8 cellular contexts compared by ENCODE assay signal in genomic region chr9:136108648-136109266, GRCh38. TPM values are rescaled to one million over a fixed set of nuclear protein-coding genes. Genes with fewer than 3 reads are reported as not detected.
A peak's percentile ranks its signal among the peaks of the same experiment; 100 is the strongest.
DNase-seq lines count a peak whose midpoint lies in the region; ATAC-seq and TF ChIP-seq lines count a peak whose summit lies in the region.

No MANE protein-coding gene starts in this region.

- H3K9me3 ChIP-seq in hepatocyte (ENCODE audit: low read depth) = no peaks in the 10 kb centered on the region
- H3K9me3 ChIP-seq in stomach = no peaks in the 10 kb centered on the region

- H3K27me3 ChIP-seq in hepatocyte (no peaks in the 10 kb centered on the region), stomach (peaks cover 0 to 6% (median 0%) of the 10 kb centered on the region in 3 donors)

- no peaks in the 10 kb centered on the region for H3K9me2 ChIP-seq in hepatocyte (replicated peaks; ENCODE audit: insufficient read depth)

- POLR2A ChIA-PET in activated B cell treated with CpG ODN at 0.5 μM for 24 hours (lab: Charles Lee) = interaction anchor here (1.3 to 3.2 kb wide), 2 partner anchors 9 kb away, joined by 11 to 16 read pairs; partner anchors contain the start of gene TMEM250

- TF ChIP-seq POLR2A in stomach (IDR thresholded peaks at IDR 0.05) = no peak

- H3K27ac Mint-ChIP-seq in T-helper 1 cell treated with Interleukin-12 subunit alpha and Interleukin-12 subunit beta and Interleukin-4 antibody, amounts not matched to agents 30 μg/mL and 1 μg/mL, for 36 hours = no peak overlapping the region
- no peak overlapping the region for H3K27ac Mint-ChIP-seq in activated B cell treated with CpG ODN at 0.5 μM for 24 hours

- H3K4me3 ChIP-seq in hepatocyte = no peak overlapping the region
- peak overlapping the region; percentile 30 to 45 (median 38) for H3K4me3 ChIP-seq in stomach

- no peak for TF ChIP-seq EP300 in stomach (IDR thresholded peaks at IDR 0.05)

- no peaks in the 10 kb centered on the region for H4K20me1 ChIP-seq in hepatocyte (ENCODE audit: insufficient read depth, poor library complexity, severe bottlenecking)

- peak overlapping the region; percentile 64 for H3K4me3 Mint-ChIP-seq in T-helper 1 cell treated with Interleukin-12 subunit alpha and Interleukin-12 subunit beta and Interleukin-4 antibody, amounts not matched to agents 30 μg/mL and 1 μg/mL, for 36 hours
- H3K4me3 Mint-ChIP-seq in activated B cell treated with CpG ODN at 0.5 μM for 24 hours = peak overlapping the region; percentile 35

- no peak for ATAC-seq in activated B cell treated with CpG ODN at 0.5 μM for 24 hours (ENCODE audit: low read depth)

- H3K27me3 Mint-ChIP-seq in T-helper 1 cell treated with Interleukin-12 subunit alpha and Interleukin-12 subunit beta and Interleukin-4 antibody, amounts not matched to agents 30 μg/mL and 1 μg/mL, for 36 hours (ENCODE audit: low read depth) = peaks cover 4% of the 10 kb centered on the region
- H3K27me3 Mint-ChIP-seq in activated B cell treated with CpG ODN at 0.5 μM for 24 hours = peaks cover 3% of the 10 kb centered on the region

- peaks cover 3% of the 10 kb centered on the region for H3K79me2 ChIP-seq in hepatocyte

- H3K36me3 ChIP-seq in hepatocyte (replicated peaks; ENCODE audit: insufficient read depth, low read depth) (no peaks in the 10 kb centered on the region), stomach (peaks cover 0 to 2% (median 0%) of the 10 kb centered on the region in 4 donors)

- H3K4me1 ChIP-seq in hepatocyte (ENCODE audit: insufficient read depth) (peaks cover 30% of the 10 kb centered on the region), stomach (peaks cover 59 to 82% (median 77%) of the 10 kb centered on the region in 4 donors)

- TF ChIP-seq CTCF in activated B cell treated with CpG ODN at 0.5 μM for 24 hours (IDR thresholded peaks at IDR 0.05) (no peak), hepatocyte (IDR thresholded peaks at IDR 0.05; ENCODE audit: poor library complexity) (no peak), stomach (IDR thresholded peaks at IDR 0.05) (no peak)

- H3K4me2 ChIP-seq in hepatocyte = peak overlapping the region; percentile 87

- WGBS in hepatocyte (ENCODE audit: low lambda C conversion rate, missing lambda C conversion rate) = 78% methylated on average over 23 of the region's 27 CpGs
- 55 to 83% (median 69%) methylated on average over 23 to 27 of the region's 27 CpGs for WGBS in stomach, 5 donors

- CTCF ChIA-PET in activated B cell treated with CpG ODN at 0.5 μM for 24 hours (lab: Charles Lee) = interaction anchor here (0.9 kb wide), 1 partner anchor 142 kb away, joined by 4 read pairs; no protein-coding TSS in a partner anchor

- peaks cover 42% of the 10 kb centered on the region for H3K4me1 Mint-ChIP-seq in T-helper 1 cell treated with Interleukin-12 subunit alpha and Interleukin-12 subunit beta and Interleukin-4 antibody, amounts not matched to agents 30 μg/mL and 1 μg/mL, for 36 hours (ENCODE audit: low read depth)
- H3K4me1 Mint-ChIP-seq in activated B cell treated with CpG ODN at 0.5 μM for 24 hours = peaks cover 36% of the 10 kb centered on the region

- H3K36me3 Mint-ChIP-seq in T-helper 1 cell treated with Interleukin-12 subunit alpha and Interleukin-12 subunit beta and Interleukin-4 antibody, amounts not matched to agents 30 μg/mL and 1 μg/mL, for 36 hours (ENCODE audit: low read depth) = peaks cover 4% of the 10 kb centered on the region
- H3K36me3 Mint-ChIP-seq in activated B cell treated with CpG ODN at 0.5 μM for 24 hours (ENCODE audit: low read depth) = peaks cover 4% of the 10 kb centered on the region

- intact Hi-C loops in activated B cell treated with CpG ODN at 0.5 μM for 24 hours (cut with micrococcal nuclease) = loop anchor here (1.0 to 2.0 kb wide), 2 partner anchors 10 to 14 kb away; partner anchors contain the start of genes NACC2 and TMEM250
- intact Hi-C loops in stomach (cut with DNase I; ENCODE audit: low total_unique reads) = no loop called here

- H2AFZ ChIP-seq in hepatocyte = no peak overlapping the region

- H3K27ac ChIP-seq in hepatocyte (peak overlapping the region; percentile 75), stomach (peak overlapping the region; percentile 69 to 89 (median 83))

- no peak for DNase-seq in T-helper 1 cell
- no peak for DNase-seq in activated B cell treated with CpG ODN at 0.5 μM for 24 hours
- DNase-seq in hepatocyte (ENCODE audit: low spot score) = no peak
- DNase-seq in stomach = no peak
- DNase-seq in LoVo (ENCODE audit: low spot score) = no peak
- DNase-seq in NCI-H2081 (lab: John Stamatoyannopoulos, UW) = no peak
- DNase-seq in occipital lobe (lab: John Stamatoyannopoulos, UW) = no peak

- H3K9me3 Mint-ChIP-seq in T-helper 1 cell treated with Interleukin-12 subunit alpha and Interleukin-12 subunit beta and Interleukin-4 antibody, amounts not matched to agents 30 μg/mL and 1 μg/mL, for 36 hours = no peaks in the 10 kb centered on the region
- no peaks in the 10 kb centered on the region for H3K9me3 Mint-ChIP-seq in activated B cell treated with CpG ODN at 0.5 μM for 24 hours

RNA-seq across cellular contexts. Expression of gene TMEM250, which starts 9.9 kb away (rescaled TPM):
- total RNA-seq in activated B cell treated with CpG ODN at 0.5 μM for 24 hours (23.3 and 23.4 TPM in 2 replicates), hepatocyte (32.9 and 37.8 TPM in 2 replicates), stomach (100 to 1,000 TPM in 1 of 5 donors, 10 to 100 TPM in 4; 17.4 to 105 (median 30.3) TPM), occipital lobe (26.4 TPM)
- polyA plus RNA-seq in hepatocyte (45.3 and 47.6 TPM in 2 replicates), stomach (10 to 100 TPM; 15.6 to 19.4 (median 16.6) TPM)

RNA-seq across cellular contexts. Expression of gene NACC2, which starts 13.7 kb away (rescaled TPM):
- total RNA-seq in activated B cell treated with CpG ODN at 0.5 μM for 24 hours (1.5 and 1.6 TPM in 2 replicates), hepatocyte (12.3 and 13.0 TPM in 2 replicates), stomach (10 to 100 TPM in 4 of 5 donors, 1 to 10 TPM in 1; 9.5 to 69.2 (median 16.1) TPM), occipital lobe (5.9 TPM)
- polyA plus RNA-seq in hepatocyte (7.1 and 11.0 TPM in 2 replicates), stomach (1 to 10 TPM; 4.1 to 7.0 (median 6.6) TPM)
